In the genomic region with DNA sequence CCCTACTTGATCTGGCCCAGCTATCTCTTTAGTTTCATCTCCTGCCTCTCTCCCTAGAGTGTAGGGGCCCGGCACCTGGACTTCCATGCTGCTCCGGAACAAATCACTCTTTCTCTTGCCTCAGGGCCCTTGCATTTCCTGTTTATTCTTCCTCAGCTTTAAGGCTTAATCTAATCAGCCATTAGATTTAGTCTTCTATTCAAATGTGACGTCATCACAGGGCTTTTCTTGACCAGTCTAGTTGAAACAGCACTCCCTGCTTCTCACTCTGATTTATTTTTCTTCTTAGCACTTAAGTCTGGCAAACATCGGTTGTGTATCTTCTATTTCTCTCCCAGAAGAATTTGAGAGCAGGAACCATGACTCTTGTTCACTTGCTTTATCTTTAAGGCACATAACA, we compare ENCODE assay signal across 30 cellular contexts.
DNase-seq lines count a peak whose midpoint lies in the region; ATAC-seq and TF ChIP-seq lines count a peak whose summit lies in the region.
"Had no signal": no experiment of that assay in that cellular context is flagged by ENCODE, and none has a peak within 500 bp of the region (broad histone marks: within the 10 kb centered on the region; RNA-seq: fewer than 3 reads in every experiment).

No MANE protein-coding gene starts in this region.

- peak; percentile 37 for DNase-seq in BE2C
- no peak for DNase-seq in colonic mucosa
- no peak for DNase-seq in mesothelial cell of epicardium (ENCODE audit: low spot score in 2 of 2, unreplicated experiment in 2 of 2)
- no peak for DNase-seq in NCI-H2171 (lab: John Stamatoyannopoulos, UW)
- no peak for DNase-seq in GM03348 (ENCODE audit: low spot score)
- DNase-seq: activated CD4-positive, alpha-beta memory T cell treated with anti-CD3 and anti-CD28 coated beads, Interleukin-2, amount 10 ng/mL, durations not matched to agents 7 days and 5 days; activated CD4-positive, alpha-beta T cell treated with anti-CD3 and anti-CD28 coated beads for 1 hour; activated CD8-positive, alpha-beta memory T cell treated with anti-CD3 and anti-CD28 coated beads, Interleukin-2, amount 50 U/mL, for 48 hours; activated naive CD4-positive, alpha-beta T cell treated with anti-CD3 and anti-CD28 coated beads, Interleukin-2, amount 50 U/mL, for 16 hours; DMS79 treated with DMSO at 0.1 percent for 48 hours; effector CD4-positive, alpha-beta T cell; erythroblast; foreskin melanocyte; Karpas-422; left colon; naive B cell; NCI-H1048; NCI-H1694 treated with DMSO at 0.1 percent for 48 hours; NCI-H2171 treated with DMSO at 0.1 percent for 48 hours; pancreas; stimulated activated CD4-positive, alpha-beta T cell treated with anti-CD3 and anti-CD28 coated beads, Interleukin-2, amount 100 ng/mL, for 24 hours; T-helper 17 cell had no signal

- H3K27me3 Mint-ChIP-seq in mesothelial cell of epicardium (ENCODE audit: low read depth), result no peaks in the 10 kb centered on the region
- H3K27me3 Mint-ChIP-seq: activated CD4-positive, alpha-beta memory T cell treated with anti-CD3 and anti-CD28 coated beads, Interleukin-2, amount 10 ng/mL, durations not matched to agents 7 days and 5 days; B cell; naive B cell; type B pancreatic cell had no signal

- H3K27ac ChIP-seq in HEK293 (ENCODE audit: extremely low read depth, low read depth, low read length), result peak overlapping the region; percentile 57; the same call in 1 of the 2 replicates
- H3K27ac ChIP-seq in colonic mucosa, result peak overlapping the region; percentile 79
- H3K27ac ChIP-seq: A549, breast epithelium, HL-60, pancreas had no signal

- POLR2A ChIA-PET in HEK293 (lab: Yijun Ruan, JAX), result no interaction called here

- H3K27ac Mint-ChIP-seq in mesothelial cell of epicardium, result peak overlapping the region; percentile 83
- H3K27ac Mint-ChIP-seq: activated CD4-positive, alpha-beta memory T cell treated with anti-CD3 and anti-CD28 coated beads, Interleukin-2, amount 10 ng/mL, durations not matched to agents 7 days and 5 days; B cell; naive B cell; T-helper 17 cell; type B pancreatic cell had no signal

- intact Hi-C loops in colonic mucosa (cut with DNase I), result no loop called here

- H3K4me3 Mint-ChIP-seq in mesothelial cell of epicardium, result no peak overlapping the region
- H3K4me3 Mint-ChIP-seq: activated CD4-positive, alpha-beta memory T cell treated with anti-CD3 and anti-CD28 coated beads, Interleukin-2, amount 10 ng/mL, durations not matched to agents 7 days and 5 days; B cell; naive B cell; T-helper 17 cell had no signal

- H3K4me1 ChIP-seq in BE2C, result peaks cover 4% of the 10 kb centered on the region
- peaks cover 16% of the 10 kb centered on the region for H3K4me1 ChIP-seq in HEK293 (ENCODE audit: control insufficient read depth, insufficient read depth, low read length)
- no peaks in the 10 kb centered on the region for H3K4me1 ChIP-seq in colonic mucosa
- H3K4me1 ChIP-seq: breast epithelium had no signal

- no peaks in the 10 kb centered on the region for H3K36me3 Mint-ChIP-seq in mesothelial cell of epicardium
- H3K36me3 Mint-ChIP-seq: naive B cell, type B pancreatic cell had no signal

- CTCF ChIA-PET in HEK293 (lab: Yijun Ruan, JAX), result interaction anchor here (2.0 kb wide), 1 partner anchor 10 kb away, joined by 6 read pairs; no protein-coding TSS in a partner anchor

- ATAC-seq in GM21619 (IDR thresholded peaks at IDR 0.05; ENCODE audit: unreplicated experiment), result no peak
- no peak for ATAC-seq in HG03457 (IDR thresholded peaks at IDR 0.05; ENCODE audit: unreplicated experiment)
- ATAC-seq: A549, pancreas, T-helper 17 cell had no signal

- peaks cover 56% of the 10 kb centered on the region for H3K4me1 Mint-ChIP-seq in mesothelial cell of epicardium
- H3K4me1 Mint-ChIP-seq: activated CD4-positive, alpha-beta memory T cell treated with anti-CD3 and anti-CD28 coated beads, Interleukin-2, amount 10 ng/mL, durations not matched to agents 7 days and 5 days; B cell; naive B cell had no signal

- no peaks in the 10 kb centered on the region for H3K27me3 ChIP-seq in BE2C
- H3K27me3 ChIP-seq in colonic mucosa, result no peaks in the 10 kb centered on the region
- H3K27me3 ChIP-seq: breast epithelium, pancreas had no signal

- H3K4me3 ChIP-seq in BE2C (ENCODE audit: low read depth, low read length) (no peak overlapping the region), HEK293 (ENCODE audit: low read depth, low read length) (no peak overlapping the region), colonic mucosa (no peak overlapping the region)
- H3K4me3 ChIP-seq: A549, breast epithelium, pancreas had no signal

- H3K9me3 Mint-ChIP-seq in mesothelial cell of epicardium, result peaks cover 4% of the 10 kb centered on the region
- H3K9me3 Mint-ChIP-seq: activated CD4-positive, alpha-beta memory T cell treated with anti-CD3 and anti-CD28 coated beads, Interleukin-2, amount 10 ng/mL, durations not matched to agents 7 days and 5 days; type B pancreatic cell had no signal

- no peak for TF ChIP-seq CTCF in BE2C (IDR thresholded peaks at IDR 0.05; ENCODE audit: low read depth, low read length)
- no peak for TF ChIP-seq CTCF in HEK293 (tag by site-specific recombination; IDR thresholded peaks at IDR 0.05)
- TF ChIP-seq CTCF in colonic mucosa (IDR thresholded peaks at IDR 0.05), result no peak
- TF ChIP-seq CTCF in mesothelial cell of epicardium (IDR thresholded peaks at IDR 0.05; ENCODE audit: unreplicated experiment), result no peak

- H3K36me3 ChIP-seq in BE2C (no peaks in the 10 kb centered on the region), HEK293 (ENCODE audit: control insufficient read depth in 2 of 2, insufficient read depth in 1 of 2, low read length in 2 of 2) (no peaks in the 10 kb centered on the region), colonic mucosa (no peaks in the 10 kb centered on the region)
- H3K36me3 ChIP-seq: breast epithelium, pancreas had no signal

- no peaks in the 10 kb centered on the region for H3K9me3 ChIP-seq in BE2C
- no peaks in the 10 kb centered on the region for H3K9me3 ChIP-seq in HEK293 (ENCODE audit: control insufficient read depth, insufficient read depth, low read depth, low read length)
- no peaks in the 10 kb centered on the region for H3K9me3 ChIP-seq in colonic mucosa
- H3K9me3 ChIP-seq: A549, breast epithelium, pancreas had no signal

- H3K9ac ChIP-seq in colonic mucosa (ENCODE audit: low read depth in 2 of 2, low read length in 2 of 2), result no peak overlapping the region

TF ChIP-seq in HEK293, 187 proteins besides CTCF, POLR2A, EP300 and RAD21 (continues in another document):
- TF ChIP-seq ZNF302 (tag by site-specific recombination; IDR thresholded peaks at IDR 0.05; ENCODE audit: low read depth) (no peak), ZNF629 (tag by site-specific recombination; IDR thresholded peaks at IDR 0.05) (peak; percentile 71), ZNF624 (tag by site-specific recombination; IDR thresholded peaks at IDR 0.05) (no peak), ZNF394 (tag by site-specific recombination; IDR thresholded peaks at IDR 0.05; ENCODE audit: borderline replicate concordance) (no peak), HOXC10 (CRISPR knock-in tag; IDR thresholded peaks at IDR 0.05) (no peak), ZNF174 (tag by site-specific recombination; IDR thresholded peaks at IDR 0.05) (no peak)
- TF ChIP-seq, protein P1, sequence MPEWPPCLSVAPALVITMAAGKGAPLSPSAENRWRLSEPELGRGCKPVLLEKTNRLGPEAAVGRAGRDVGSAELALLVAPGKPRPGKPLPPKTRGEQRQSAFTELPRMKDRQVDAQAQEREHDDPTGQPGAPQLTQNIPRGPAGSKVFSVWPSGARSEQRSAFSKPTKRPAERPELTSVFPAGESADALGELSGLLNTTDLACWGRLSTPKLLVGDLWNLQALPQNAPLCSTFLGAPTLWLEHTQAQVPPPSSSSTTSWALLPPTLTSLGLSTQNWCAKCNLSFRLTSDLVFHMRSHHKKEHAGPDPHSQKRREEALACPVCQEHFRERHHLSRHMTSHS (tag by site-specific recombination; IDR thresholded peaks at IDR 0.05), result no peak
- TF ChIP-seq, protein P2, sequence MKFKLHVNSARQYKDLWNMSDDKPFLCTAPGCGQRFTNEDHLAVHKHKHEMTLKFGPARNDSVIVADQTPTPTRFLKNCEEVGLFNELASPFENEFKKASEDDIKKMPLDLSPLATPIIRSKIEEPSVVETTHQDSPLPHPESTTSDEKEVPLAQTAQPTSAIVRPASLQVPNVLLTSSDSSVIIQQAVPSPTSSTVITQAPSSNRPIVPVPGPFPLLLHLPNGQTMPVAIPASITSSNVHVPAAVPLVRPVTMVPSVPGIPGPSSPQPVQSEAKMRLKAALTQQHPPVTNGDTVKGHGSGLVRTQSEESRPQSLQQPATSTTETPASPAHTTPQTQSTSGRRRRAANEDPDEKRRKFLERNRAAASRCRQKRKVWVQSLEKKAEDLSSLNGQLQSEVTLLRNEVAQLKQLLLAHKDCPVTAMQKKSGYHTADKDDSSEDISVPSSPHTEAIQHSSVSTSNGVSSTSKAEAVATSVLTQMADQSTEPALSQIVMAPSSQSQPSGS (tag by site-specific recombination; IDR thresholded peaks at IDR 0.05; ENCODE audit: low read depth), result peak; percentile 96
